Comparison of ENCODE assay signal across 1 cellular context in the genomic region with DNA sequence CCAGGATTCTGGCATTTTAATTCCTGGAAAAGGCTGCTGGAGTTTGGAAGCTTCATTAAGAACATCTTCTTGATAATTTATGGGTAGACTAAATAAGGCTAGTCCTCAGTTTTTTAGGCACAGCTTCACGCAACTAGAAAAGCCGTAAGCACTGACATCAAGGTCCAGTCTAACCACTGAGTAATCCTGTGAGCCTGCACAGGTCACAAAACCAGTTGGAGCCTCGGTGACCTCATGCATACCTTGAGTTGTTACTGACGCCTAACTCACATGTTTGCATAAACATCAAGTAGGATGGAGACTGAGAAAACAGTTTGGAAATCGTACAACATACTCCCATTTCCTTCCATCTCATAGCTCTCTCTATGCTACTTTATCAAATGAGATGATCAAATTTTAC.
TF ChIP-seq lines count a peak whose summit lies in the region.

No MANE protein-coding gene starts in this region.

TF ChIP-seq in A549, 52 proteins besides CTCF, POLR2A, EP300 and RAD21 (continued from another document):
- TF ChIP-seq, protein P1, sequence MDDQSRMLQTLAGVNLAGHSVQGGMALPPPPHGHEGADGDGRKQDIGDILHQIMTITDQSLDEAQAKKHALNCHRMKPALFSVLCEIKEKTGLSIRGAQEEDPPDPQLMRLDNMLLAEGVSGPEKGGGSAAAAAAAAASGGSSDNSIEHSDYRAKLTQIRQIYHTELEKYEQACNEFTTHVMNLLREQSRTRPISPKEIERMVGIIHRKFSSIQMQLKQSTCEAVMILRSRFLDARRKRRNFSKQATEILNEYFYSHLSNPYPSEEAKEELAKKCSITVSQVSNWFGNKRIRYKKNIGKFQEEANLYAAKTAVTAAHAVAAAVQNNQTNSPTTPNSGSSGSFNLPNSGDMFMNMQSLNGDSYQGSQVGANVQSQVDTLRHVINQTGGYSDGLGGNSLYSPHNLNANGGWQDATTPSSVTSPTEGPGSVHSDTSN (IDR thresholded peaks at IDR 0.05) = no peak
- TF ChIP-seq, protein P2, sequence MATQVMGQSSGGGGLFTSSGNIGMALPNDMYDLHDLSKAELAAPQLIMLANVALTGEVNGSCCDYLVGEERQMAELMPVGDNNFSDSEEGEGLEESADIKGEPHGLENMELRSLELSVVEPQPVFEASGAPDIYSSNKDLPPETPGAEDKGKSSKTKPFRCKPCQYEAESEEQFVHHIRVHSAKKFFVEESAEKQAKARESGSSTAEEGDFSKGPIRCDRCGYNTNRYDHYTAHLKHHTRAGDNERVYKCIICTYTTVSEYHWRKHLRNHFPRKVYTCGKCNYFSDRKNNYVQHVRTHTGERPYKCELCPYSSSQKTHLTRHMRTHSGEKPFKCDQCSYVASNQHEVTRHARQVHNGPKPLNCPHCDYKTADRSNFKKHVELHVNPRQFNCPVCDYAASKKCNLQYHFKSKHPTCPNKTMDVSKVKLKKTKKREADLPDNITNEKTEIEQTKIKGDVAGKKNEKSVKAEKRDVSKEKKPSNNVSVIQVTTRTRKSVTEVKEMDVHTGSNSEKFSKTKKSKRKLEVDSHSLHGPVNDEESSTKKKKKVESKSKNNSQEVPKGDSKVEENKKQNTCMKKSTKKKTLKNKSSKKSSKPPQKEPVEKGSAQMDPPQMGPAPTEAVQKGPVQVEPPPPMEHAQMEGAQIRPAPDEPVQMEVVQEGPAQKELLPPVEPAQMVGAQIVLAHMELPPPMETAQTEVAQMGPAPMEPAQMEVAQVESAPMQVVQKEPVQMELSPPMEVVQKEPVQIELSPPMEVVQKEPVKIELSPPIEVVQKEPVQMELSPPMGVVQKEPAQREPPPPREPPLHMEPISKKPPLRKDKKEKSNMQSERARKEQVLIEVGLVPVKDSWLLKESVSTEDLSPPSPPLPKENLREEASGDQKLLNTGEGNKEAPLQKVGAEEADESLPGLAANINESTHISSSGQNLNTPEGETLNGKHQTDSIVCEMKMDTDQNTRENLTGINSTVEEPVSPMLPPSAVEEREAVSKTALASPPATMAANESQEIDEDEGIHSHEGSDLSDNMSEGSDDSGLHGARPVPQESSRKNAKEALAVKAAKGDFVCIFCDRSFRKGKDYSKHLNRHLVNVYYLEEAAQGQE (IDR thresholded peaks at IDR 0.05) = no peak
- TF ChIP-seq MAZ (IDR thresholded peaks at IDR 0.05; ENCODE audit: borderline replicate concordance, low read depth, low read length) = no peak
- TF ChIP-seq JUNB (IDR thresholded peaks at IDR 0.05) = no peak
- no peak for TF ChIP-seq RARB (CRISPR knock-in tag; IDR thresholded peaks at IDR 0.05)
- TF ChIP-seq TP53 (CRISPR knock-in tag; IDR thresholded peaks at IDR 0.05) = no peak
- TF ChIP-seq POLR2AphosphoS2 (conservative IDR thresholded peaks at IDR 0.05; ENCODE audit: low read length) = no peak
- TF ChIP-seq PHF8 (IDR thresholded peaks at IDR 0.05; ENCODE audit: borderline replicate concordance, low read depth) = no peak
